In genomic region chr17:49640556-49640955, GRCh38 we compare ENCODE assay signal across 18 cellular contexts.
"Had no signal": no experiment of that assay in that cellular context is flagged by ENCODE, and none has a peak within 500 bp of the region (broad histone marks: within the 10 kb centered on the region; RNA-seq: fewer than 3 reads in every experiment).

No MANE protein-coding gene starts in this region.

- H3K27ac Mint-ChIP-seq: activated naive CD4-positive, alpha-beta T cell treated with anti-CD3 and anti-CD28 coated beads, Interleukin-2, amount 50 U/mL, for 24 hours; natural killer cell treated with Interleukin-12 subunit alpha and Interleukin-12 subunit beta and Interleukin-15 and Interleukin-18, amount 100 ng/mL, for 72 hours; T-cell had no signal

- H3K9ac ChIP-seq: SK-N-SH had no signal

- H3K27me3 ChIP-seq: adrenal gland, testis had no signal

- H3K36me3 Mint-ChIP-seq: natural killer cell treated with Interleukin-12 subunit alpha and Interleukin-12 subunit beta and Interleukin-15 and Interleukin-18, amount 100 ng/mL, for 72 hours had no signal

- H3K4me3 Mint-ChIP-seq: activated naive CD4-positive, alpha-beta T cell treated with anti-CD3 and anti-CD28 coated beads, Interleukin-2, amount 50 U/mL, for 24 hours; natural killer cell treated with Interleukin-12 subunit alpha and Interleukin-12 subunit beta and Interleukin-15 and Interleukin-18, amount 100 ng/mL, for 72 hours; stimulated activated naive CD8-positive, alpha-beta T cell treated with anti-CD3 and anti-CD28 coated beads, Interleukin-15, Interleukin-2, amounts not matched to agents 100 ng/mL and 50 ng/mL, for 24 hours; T-cell had no signal

- H3K27me3 Mint-ChIP-seq: activated naive CD4-positive, alpha-beta T cell treated with anti-CD3 and anti-CD28 coated beads, Interleukin-2, amount 50 U/mL, for 24 hours; natural killer cell treated with Interleukin-12 subunit alpha and Interleukin-12 subunit beta and Interleukin-15 and Interleukin-18, amount 100 ng/mL, for 72 hours; stimulated activated naive CD8-positive, alpha-beta T cell treated with anti-CD3 and anti-CD28 coated beads, Interleukin-15, Interleukin-2, amounts not matched to agents 100 ng/mL and 50 ng/mL, for 24 hours; T-cell had no signal

- H3K9me3 ChIP-seq: adrenal gland, SK-N-SH, testis had no signal

- H3K36me3 ChIP-seq: adrenal gland had no signal

- H3K4me3 ChIP-seq: adrenal gland, testis had no signal

- H3K9me3 Mint-ChIP-seq: activated naive CD4-positive, alpha-beta T cell treated with anti-CD3 and anti-CD28 coated beads, Interleukin-2, amount 50 U/mL, for 24 hours; natural killer cell treated with Interleukin-12 subunit alpha and Interleukin-12 subunit beta and Interleukin-15 and Interleukin-18, amount 100 ng/mL, for 72 hours; stimulated activated naive CD8-positive, alpha-beta T cell treated with anti-CD3 and anti-CD28 coated beads, Interleukin-15, Interleukin-2, amounts not matched to agents 100 ng/mL and 50 ng/mL, for 24 hours; T-cell had no signal

- ATAC-seq: activated CD4-positive, CD25-positive, alpha-beta regulatory T cell treated with anti-CD3 and anti-CD28 coated beads, Interleukin-2, amount 50 U/mL, for 24 hours; natural killer cell treated with Interleukin-12 subunit alpha and Interleukin-12 subunit beta and Interleukin-15 and Interleukin-18, amount 100 ng/mL, for 72 hours; right cardiac atrium; T-cell had no signal

- DNase-seq: activated CD4-positive, alpha-beta T cell treated with anti-CD3 and anti-CD28 coated beads, Interleukin-2, amount 50 U/mL, for 4 hours; adrenal gland; caudate nucleus; cortex of kidney; effector CD8-positive, alpha-beta T cell; glutamatergic neuron; kidney glomerular epithelial cell; mesenchymal stem cell; nucleus accumbens; right cardiac atrium; SK-N-SH; T-cell; T-helper 9 cell; testis had no signal

- H3K4me2 ChIP-seq: SK-N-SH had no signal

- H3K27ac ChIP-seq: adrenal gland, testis had no signal
